In genomic region chr12:49149-49548, GRCh38 we compare ENCODE assay signal across 2 cellular contexts. TPM values are rescaled to one million over a fixed set of nuclear protein-coding genes. Genes with fewer than 3 reads are reported as not detected.
"Had no signal": no experiment of that assay in that cellular context is flagged by ENCODE, and none has a peak within 500 bp of the region (broad histone marks: within the 10 kb centered on the region; RNA-seq: fewer than 3 reads in every experiment).

No MANE protein-coding gene starts in this region.

RNA-seq across cellular contexts. Expression of gene IQSEC3, which starts 17.4 kb away (rescaled TPM):
- total RNA-seq: activated B cell treated with CpG ODN at 0.5 μM for 24 hours; activated CD4-positive, alpha-beta T cell treated with anti-CD3 and anti-CD28 coated beads, Interleukin-2, amount 10 ng/mL, durations not matched to agents 7 days and 5 days had no signal
